12 cellular contexts compared by ENCODE assay signal in genomic region chr5:127988149-127988755, GRCh38.
DNase-seq lines count a peak whose midpoint lies in the region; ATAC-seq, FAIRE-seq and TF ChIP-seq lines count a peak whose summit lies in the region.
"Had no signal": no experiment of that assay in that cellular context is flagged by ENCODE, and none has a peak within 500 bp of the region (broad histone marks: within the 10 kb centered on the region; RNA-seq: fewer than 3 reads in every experiment).

No MANE protein-coding gene starts in this region.

- H3K4me3 ChIP-seq in A549 (no peak overlapping the region), fibroblast of pulmonary artery (replicated peaks; ENCODE audit: low read depth, low read length) (no peak overlapping the region)
- H3K4me3 ChIP-seq: ascending aorta, transverse colon had no signal

- CTCF ChIA-PET in A549 (lab: Yijun Ruan, JAX): interaction anchor here (0.6 to 1.1 kb wide), 3 partner anchors 33 to 1445 kb away, joined by 3 to 4 read pairs (median 3); no protein-coding TSS in a partner anchor

- POLR2A ChIA-PET in A549 (lab: Yijun Ruan, JAX): no interaction called here

- TF ChIP-seq CTCF in A549 (IDR thresholded peaks at IDR 0.05) (no peak), fibroblast of pulmonary artery (IDR thresholded peaks at IDR 0.05; ENCODE audit: low read length, missing control alignments) (no peak), omental fat pad (IDR thresholded peaks at IDR 0.05) (no peak)

- peak; percentile 49 for FAIRE-seq in A549 (lab: Jason Lieb, UNC)
- FAIRE-seq: G401.6, islet of Langerhans had no signal

- no peaks in the 10 kb centered on the region for H3K9me3 ChIP-seq in A549
- H3K9me3 ChIP-seq: ascending aorta, transverse colon had no signal

- H3K27ac ChIP-seq in A549: peak overlapping the region; percentile 80 to 82
- H3K27ac ChIP-seq: ascending aorta, transverse colon had no signal

- ATAC-seq in A549: peak; percentile 84 to 91
- ATAC-seq in omental fat pad (ENCODE audit: low FRiP score): no peak
- no peak for ATAC-seq in HG03196 (IDR thresholded peaks at IDR 0.05; ENCODE audit: unreplicated experiment)
- ATAC-seq in GM19351 (IDR thresholded peaks at IDR 0.05; ENCODE audit: unreplicated experiment): no peak
- ATAC-seq in HG02840 (IDR thresholded peaks at IDR 0.05; ENCODE audit: low FRiP score, unreplicated experiment): no peak

- no peak for TF ChIP-seq EP300 in A549 (IDR thresholded peaks at IDR 0.05)

- H3K4me1 ChIP-seq in A549: peaks cover 18% of the 10 kb centered on the region
- H3K4me1 ChIP-seq: ascending aorta had no signal

- peak in 1 of 2 experiments; percentile 4; a peak in 1 of 5 replicates for TF ChIP-seq RAD21 in A549 (conservative IDR thresholded peaks at IDR 0.05 in 1 of 2, IDR thresholded peaks at IDR 0.05 in 1 of 2)

- H3K4me2 ChIP-seq in A549: peak overlapping the region; percentile 61

- DNase-seq in A549 (ENCODE audit: low read depth in 1 of 2, low spot score in 1 of 2) (peak; percentile 38 to 88), GM04503 (ENCODE audit: low read depth) (peak; percentile 47), RKO (ENCODE audit: low spot score) (peak; percentile 47), fibroblast of pulmonary artery (ENCODE audit: low read depth) (peak; percentile 95), omental fat pad (ENCODE audit: low spot score) (no peak)
- DNase-seq: transverse colon had no signal

- no peak for TF ChIP-seq POLR2A in A549 (IDR thresholded peaks at IDR 0.05; ENCODE audit: low read length)

TF ChIP-seq in A549, 52 proteins besides CTCF, POLR2A, EP300 and RAD21:
- TF ChIP-seq GATA3 (IDR thresholded peaks at IDR 0.05; ENCODE audit: borderline replicate concordance): peak; percentile 65; the same call in 1 of the 2 replicates
- no peak for TF ChIP-seq CBX8 (IDR thresholded peaks at IDR 0.05)
- TF ChIP-seq ZFP36 (IDR thresholded peaks at IDR 0.05; ENCODE audit: borderline replicate concordance, partially characterized antibody): no peak
- no peak for TF ChIP-seq HMGXB4 (CRISPR knock-in tag; IDR thresholded peaks at IDR 0.05; ENCODE audit: borderline replicate concordance)
- TF ChIP-seq FOSL2 (IDR thresholded peaks at IDR 0.05): peak; percentile 66
- peak; percentile 88 for TF ChIP-seq FOSL2 (CRISPR knock-in tag; IDR thresholded peaks at IDR 0.05)
- peak; percentile 72 for TF ChIP-seq MAFK (IDR thresholded peaks at IDR 0.05; ENCODE audit: partially characterized antibody)
- peak; percentile 41; the same call in 1 of the 2 replicates for TF ChIP-seq MAX (IDR thresholded peaks at IDR 0.05)
- TF ChIP-seq JUNB (IDR thresholded peaks at IDR 0.05): peak; percentile 62

Comparison
In these comparisons a context has a peak if more than half of its experiments do, and no peak if none do; other contexts are left out.
1. ATAC-seq: peak in A549 (2 of 2); none in omental fat pad (single experiment), HG03196 (single experiment), GM19351 (single experiment) and HG02840 (single experiment).